8 cellular contexts compared by ENCODE assay signal in the genomic region with DNA sequence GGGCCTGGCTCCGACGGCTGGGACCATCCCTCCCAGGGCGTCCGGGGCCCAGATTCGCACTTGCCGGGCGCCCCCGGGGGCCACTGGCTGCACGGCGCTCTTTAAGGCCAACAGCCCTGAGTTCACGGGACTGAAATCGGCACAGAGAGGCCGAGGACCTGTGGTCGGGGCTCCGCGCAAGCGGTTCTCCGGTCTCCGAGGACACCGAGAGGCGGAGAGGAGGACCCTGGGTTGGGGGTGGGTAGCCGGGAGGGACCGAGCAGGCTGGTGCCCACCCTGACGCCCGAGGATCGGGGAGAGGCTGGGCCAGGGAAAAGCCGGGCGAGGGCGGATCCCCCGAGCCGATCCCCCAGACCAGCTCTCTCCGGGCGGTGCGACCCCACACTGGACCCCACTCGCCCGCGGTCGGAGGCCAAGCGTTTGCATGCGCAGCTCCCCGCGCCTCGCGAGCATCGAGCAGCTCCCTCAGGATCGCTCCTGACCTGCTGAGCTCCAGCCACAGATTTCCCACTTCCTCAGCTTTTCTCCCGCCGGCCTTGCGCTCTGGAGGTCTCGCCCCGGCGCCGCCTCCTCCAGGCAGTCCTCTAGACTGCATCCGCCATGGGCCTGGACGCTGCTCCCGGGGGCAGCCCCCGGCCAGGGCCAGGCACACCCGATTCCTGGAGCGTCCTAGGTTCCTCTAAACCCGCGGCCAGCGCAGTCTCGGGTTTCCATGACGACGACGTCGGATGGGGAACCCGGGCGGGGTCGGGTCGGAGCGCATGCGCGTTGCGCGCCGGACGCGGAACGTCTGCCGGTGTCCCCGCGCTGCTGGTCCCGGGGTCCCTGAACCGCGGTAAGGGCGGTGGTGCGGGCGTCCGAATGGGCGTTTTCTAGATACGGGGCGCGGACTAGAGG. TPM values are rescaled to one million over a fixed set of nuclear protein-coding genes. Genes with fewer than 3 reads are reported as not detected.
DNase-seq lines count a peak whose midpoint lies in the region; ATAC-seq, FAIRE-seq and TF ChIP-seq lines count a peak whose summit lies in the region.

No MANE protein-coding gene starts in this region.

- FAIRE-seq in bronchial epithelial cell (lab: Jason Lieb, UNC) (no peak), small intestine (lab: Jason Lieb, UNC) (no peak)

- H3K4me1 ChIP-seq in small intestine (ENCODE audit: control insufficient read depth in 2 of 2, insufficient read depth in 1 of 2, low read depth in 1 of 2, low read length in 1 of 2), result peaks cover 0 to 2% of the 10 kb centered on the region in 2 donors

- no peaks in the 10 kb centered on the region for H3K36me3 ChIP-seq in bronchial epithelial cell (ENCODE audit: control insufficient read depth, insufficient read depth, low read length)
- H3K36me3 ChIP-seq in small intestine (ENCODE audit: control insufficient read depth in 2 of 2, insufficient read depth in 2 of 2, low read length in 2 of 2), result no peaks in the 10 kb centered on the region

- H3K27me3 ChIP-seq in bronchial epithelial cell (ENCODE audit: control insufficient read depth, insufficient read depth, low read length) (peaks cover 8% of the 10 kb centered on the region), small intestine (ENCODE audit: control insufficient read depth in 2 of 2, insufficient read depth in 2 of 2, low read length in 2 of 2) (peaks cover 0 to 2% of the 10 kb centered on the region in 2 donors)

- no peak for TF ChIP-seq CTCF in HFF-Myc (IDR thresholded peaks at IDR 0.05; ENCODE audit: low read depth, low read length, missing control alignments)
- TF ChIP-seq CTCF in WI38 (IDR thresholded peaks at IDR 0.05; ENCODE audit: low read depth, low read length), result no peak
- TF ChIP-seq CTCF in bronchial epithelial cell (IDR thresholded peaks at IDR 0.05; ENCODE audit: insufficient read depth, low read length, severe bottlenecking), result no peak

- 0 to 1% (median 1%) methylated on average over 76 to 94 of the region's 94 CpGs for WGBS in small intestine, 3 donors

- ATAC-seq in HG03571 (IDR thresholded peaks at IDR 0.05; ENCODE audit: unreplicated experiment), result no peak

- DNase-seq in GDM1 (lab: John Stamatoyannopoulos, UW) (peak; percentile 77), HFF-Myc (ENCODE audit: extremely low read depth, low read depth) (peak; percentile 41), NCI-H1694 (lab: John Stamatoyannopoulos, UW) (peak; percentile 41), bronchial epithelial cell (ENCODE audit: low read depth) (peak; percentile 12), inferior parietal cortex (ENCODE audit: extremely low spot score) (peak; percentile 86), small intestine (peak; percentile 37)

- H3K4me3 ChIP-seq in HFF-Myc (replicated peaks; ENCODE audit: low read depth, low read length) (peak overlapping the region; percentile 53), WI38 (ENCODE audit: low read depth, low read length) (peak overlapping the region; percentile 60), bronchial epithelial cell (ENCODE audit: low read depth, low read length) (peak overlapping the region; percentile 56), small intestine (ENCODE audit: low read depth in 1 of 2, low read length in 2 of 2) (peak overlapping the region; percentile 70 to 78)

- no peak overlapping the region for H3K27ac ChIP-seq in small intestine (ENCODE audit: low read depth in 1 of 2, low read length in 1 of 2)

- no peaks in the 10 kb centered on the region for H3K9me3 ChIP-seq in small intestine (ENCODE audit: control insufficient read depth, low read depth)

RNA-seq across cellular contexts. Expression of a gene that starts 17.6 kb away (rescaled TPM):
- not detected in 2 replicates for total RNA-seq in bronchial epithelial cell
- polyA plus RNA-seq in small intestine, result 1 to 10 TPM in 1 of 3 donors, under 1 TPM in 1, not detected in 1; under 0.01 to 1.8 TPM

RNA-seq across cellular contexts. Expression of a gene that starts 32.7 kb away (rescaled TPM):
- 14.7 and 17.9 TPM in 2 replicates for total RNA-seq in bronchial epithelial cell
- polyA plus RNA-seq in small intestine, result 10 to 100 TPM; 12.7 to 23.3 (median 21.9) TPM

Comparison
In these comparisons a context has a peak if more than half of its experiments do, and no peak if none do; other contexts are left out.
1. DNase-seq: peak in every context shown above with its lines; median percentile 86 in inferior parietal cortex; 77 in GDM1; 41 in HFF-Myc; 41 in NCI-H1694; 37 in small intestine; 12 in bronchial epithelial cell.